ENCODE assay signal across 25 cellular contexts in genomic region chr7:98123073-98123696, GRCh38. TPM values are rescaled to one million over a fixed set of nuclear protein-coding genes. Genes with fewer than 3 reads are reported as not detected.
A peak's percentile ranks its signal among the peaks of the same experiment; 100 is the strongest.
DNase-seq lines count a peak whose midpoint lies in the region; ATAC-seq, FAIRE-seq and TF ChIP-seq lines count a peak whose summit lies in the region.
"Had no signal": no experiment of that assay in that cellular context is flagged by ENCODE, and none has a peak within 500 bp of the region (broad histone marks: within the 10 kb centered on the region; RNA-seq: fewer than 3 reads in every experiment).

No MANE protein-coding gene starts in this region.

- FAIRE-seq in HTR-8/SVneo (lab: Jason Lieb, UNC): no peak
- FAIRE-seq: A549, D721Med, GM19239, HepG2 had no signal

- no peak overlapping the region for H2AFZ ChIP-seq in trophoblast cell (ENCODE audit: insufficient read depth, low read length, poor library complexity)
- no peak overlapping the region for H2AFZ ChIP-seq in H9 (ENCODE audit: low read length)
- H2AFZ ChIP-seq: PC-9 had no signal

- H4K20me1 ChIP-seq in H9 (ENCODE audit: control insufficient read depth, insufficient read depth, insufficient read length): no peaks in the 10 kb centered on the region

- H4K12ac ChIP-seq in trophoblast cell (ENCODE audit: low read depth, low read length): no peak overlapping the region

- H3K4me3 Mint-ChIP-seq in endothelial cell (ENCODE audit: unreplicated experiment) (no peak overlapping the region), H9 (no peak overlapping the region)
- H3K4me3 Mint-ChIP-seq: CD4-positive, alpha-beta T cell had no signal

- H3K14ac ChIP-seq in trophoblast cell (ENCODE audit: low read length) (no peak overlapping the region), H9 (ENCODE audit: insufficient read depth, low read length) (no peak overlapping the region)

- H4K91ac ChIP-seq in trophoblast cell (ENCODE audit: low read depth, low read length) (no peak overlapping the region), H9 (ENCODE audit: insufficient read length, low read depth, low read length) (no peak overlapping the region)

- H3K23me2 ChIP-seq in H9 (ENCODE audit: insufficient read length, low read depth, low read length, poor library complexity, severe bottlenecking): no peaks in the 10 kb centered on the region

- no peak overlapping the region for H3K56ac ChIP-seq in H9 (ENCODE audit: insufficient read length, low read depth, low read length)

- H3T11ph ChIP-seq in H9 (ENCODE audit: low read length): no peak overlapping the region

- H2BK120ac ChIP-seq in trophoblast cell (ENCODE audit: insufficient read depth, low read length, poor library complexity) (no peak overlapping the region), H9 (ENCODE audit: low read depth, low read length, poor library complexity, severe bottlenecking) (no peak overlapping the region)

- WGBS in trophoblast cell (ENCODE audit: extremely low coverage, insufficient coverage, insufficient read length): no CpG with 5 or more reads among the region's 7 CpGs
- WGBS in H9 (ENCODE audit: extremely low coverage, insufficient read length, low lambda C conversion rate): no CpG with 5 or more reads among the region's 7 CpGs

- H3K27me3 ChIP-seq in trophoblast cell (ENCODE audit: insufficient read depth, low read length) (no peaks in the 10 kb centered on the region), H9 (ENCODE audit: insufficient read depth, low read length) (no peaks in the 10 kb centered on the region)
- H3K27me3 ChIP-seq: MG63, SJSA1 had no signal

- H2AK5ac ChIP-seq in trophoblast cell (ENCODE audit: low read length) (no peak overlapping the region), H9 (ENCODE audit: insufficient read length, low read length) (no peak overlapping the region)

- H3K79me2 ChIP-seq in trophoblast cell (ENCODE audit: control insufficient read depth, insufficient read depth, low read length, poor library complexity) (no peaks in the 10 kb centered on the region), H9 (ENCODE audit: insufficient read depth, low read length) (peaks cover 2% of the 10 kb centered on the region; the same call in 1 of the 2 replicates)

- H3K79me1 ChIP-seq in trophoblast cell (ENCODE audit: low read length) (no peaks in the 10 kb centered on the region), H9 (ENCODE audit: insufficient read depth, low read depth, low read length, poor library complexity, severe bottlenecking) (peaks cover 15% of the 10 kb centered on the region)

- ATAC-seq in GM19452 (IDR thresholded peaks at IDR 0.05; ENCODE audit: unreplicated experiment): no peak
- ATAC-seq: A549, HepG2, Right ventricle myocardium inferior had no signal

- H3K27ac ChIP-seq in HEK293 (ENCODE audit: extremely low read depth, low read depth, low read length) (no peak overlapping the region), trophoblast cell (ENCODE audit: low read depth, low read length) (no peak overlapping the region), H9 (ENCODE audit: insufficient read length, low read depth, low read length) (no peak overlapping the region)
- H3K27ac ChIP-seq: A549, PC-9, SJSA1 had no signal

- H3K27ac Mint-ChIP-seq in endothelial cell (ENCODE audit: unreplicated experiment): peak overlapping the region; percentile 96
- peak overlapping the region in 1 of 3 experiments; percentile 20; a peak in 1 of 7 replicates for H3K27ac Mint-ChIP-seq in H9
- H3K27ac Mint-ChIP-seq: CD4-positive, alpha-beta T cell had no signal

- no peak overlapping the region for H2BK5ac ChIP-seq in trophoblast cell (ENCODE audit: low read depth, low read length, poor library complexity)
- H2BK5ac ChIP-seq in H9 (ENCODE audit: insufficient read length, low read length): no peak overlapping the region

- H3K27me3 Mint-ChIP-seq in endothelial cell (ENCODE audit: unreplicated experiment) (peaks cover 1% of the 10 kb centered on the region), H9 (ENCODE audit: low read depth) (no peaks in the 10 kb centered on the region)
- H3K27me3 Mint-ChIP-seq: CD4-positive, alpha-beta T cell had no signal

- H3K4me1 Mint-ChIP-seq in endothelial cell (ENCODE audit: unreplicated experiment) (peaks cover 62% of the 10 kb centered on the region), H9 (peaks cover 18 to 20% of the 10 kb centered on the region in 2 experiments)

- DNase-seq in LNCaP clone FGC (ENCODE audit: low read depth): peak; percentile 54
- DNase-seq in endothelial cell (ENCODE audit: low spot score): no peak
- DNase-seq in trophoblast cell: no peak
- no peak for DNase-seq in HTR-8/SVneo (ENCODE audit: insufficient read length, low spot score)
- no peak for DNase-seq in H9
- DNase-seq: AML-193; CD4-positive, alpha-beta T cell; H7; KBM-7; MG63; NCI-H1694; NCI-H2029 treated with DMSO at 0.1 percent for 48 hours; NCI-H345; NCI-H510A treated with DMSO at 0.1 percent for 48 hours; PC-9; T-helper 1 cell had no signal

- H2BK20ac ChIP-seq in H9 (ENCODE audit: low read depth, low read length, poor library complexity, severe bottlenecking): no peak overlapping the region

- H3K18ac ChIP-seq in trophoblast cell (ENCODE audit: low read length): peak overlapping the region; percentile 23
- no peak overlapping the region for H3K18ac ChIP-seq in H9 (ENCODE audit: insufficient read length, low read depth, low read length)

- no peaks in the 10 kb centered on the region for H3K9me3 ChIP-seq in HEK293 (ENCODE audit: control insufficient read depth, insufficient read depth, low read depth, low read length)
- H3K9me3 ChIP-seq in trophoblast cell (ENCODE audit: insufficient read depth, low read depth, low read length): no peaks in the 10 kb centered on the region
- H3K9me3 ChIP-seq in H9 (ENCODE audit: control insufficient read depth, low read depth, low read length): no peaks in the 10 kb centered on the region
- H3K9me3 ChIP-seq: A549, MG63, SJSA1 had no signal

- peaks cover 33% of the 10 kb centered on the region for H3K4me1 ChIP-seq in HEK293 (ENCODE audit: control insufficient read depth, insufficient read depth, low read length)
- H3K4me1 ChIP-seq in trophoblast cell (ENCODE audit: control insufficient read depth in 1 of 2, insufficient read depth in 2 of 2, low read length in 2 of 2): no peaks in the 10 kb centered on the region
- H3K4me1 ChIP-seq in H9 (ENCODE audit: insufficient read depth, low read length): no peaks in the 10 kb centered on the region

- TF ChIP-seq CTCF in HEK293 (tag by site-specific recombination; IDR thresholded peaks at IDR 0.05) (no peak), LNCaP clone FGC (IDR thresholded peaks at IDR 0.05; ENCODE audit: control insufficient read depth, extremely low read depth, insufficient read depth) (no peak), endothelial cell (IDR thresholded peaks at IDR 0.05; ENCODE audit: unreplicated experiment) (no peak), H9 (conservative IDR thresholded peaks at IDR 0.05) (no peak)

- POLR2A ChIA-PET in HEK293 (lab: Yijun Ruan, JAX): no interaction called here

- H3K36me3 ChIP-seq in HEK293 (ENCODE audit: control insufficient read depth in 2 of 2, insufficient read depth in 1 of 2, low read length in 2 of 2): no peaks in the 10 kb centered on the region
- no peaks in the 10 kb centered on the region for H3K36me3 ChIP-seq in trophoblast cell (ENCODE audit: control insufficient read depth in 1 of 2, insufficient read depth in 2 of 2, low read length in 2 of 2)
- H3K36me3 ChIP-seq: MG63, SJSA1 had no signal

- no peak overlapping the region for H2BK12ac ChIP-seq in trophoblast cell (ENCODE audit: low read length)
- H2BK12ac ChIP-seq in H9 (ENCODE audit: insufficient read length, low read depth, low read length): no peak overlapping the region

- H3K4me2 ChIP-seq in trophoblast cell (ENCODE audit: low read length) (no peak overlapping the region), H9 (ENCODE audit: insufficient read depth, insufficient read length, low read length) (no peak overlapping the region)
- H3K4me2 ChIP-seq: A549, PC-9 had no signal

- no peak overlapping the region for H4K5ac ChIP-seq in H9 (ENCODE audit: insufficient read length, low read depth, low read length)

- H4K8ac ChIP-seq in trophoblast cell (ENCODE audit: low read depth, low read length) (no peak overlapping the region), H9 (replicated peaks; ENCODE audit: insufficient read length, low read depth, low read length) (no peak overlapping the region)

- H2BK15ac ChIP-seq in H9 (ENCODE audit: low read depth, low read length): no peak overlapping the region

- CTCF ChIA-PET in HEK293 (lab: Yijun Ruan, JAX): interaction anchor here (0.6 to 3.9 kb wide), 7 partner anchors 10 to 1869 kb away, joined by 4 to 21 read pairs (median 6); no protein-coding TSS in a partner anchor

- H3K9me3 Mint-ChIP-seq in endothelial cell (ENCODE audit: unreplicated experiment): no peaks in the 10 kb centered on the region
- no peaks in the 10 kb centered on the region for H3K9me3 Mint-ChIP-seq in H9
- H3K9me3 Mint-ChIP-seq: CD4-positive, alpha-beta T cell had no signal

- no peak overlapping the region for H3K4ac ChIP-seq in trophoblast cell (ENCODE audit: low read depth, low read length)
- H3K4ac ChIP-seq in H9 (ENCODE audit: low read depth, low read length): no peak overlapping the region

- H3K23ac ChIP-seq in trophoblast cell (ENCODE audit: low read length) (no peak overlapping the region), H9 (ENCODE audit: insufficient read length, low read depth, low read length) (no peak overlapping the region)

- H3K4me3 ChIP-seq in HEK293 (ENCODE audit: low read depth, low read length): no peak overlapping the region
- H3K4me3 ChIP-seq in LNCaP clone FGC (ENCODE audit: low read depth, low read length): no peak overlapping the region
- no peak overlapping the region for H3K4me3 ChIP-seq in trophoblast cell (ENCODE audit: low read depth, low read length)
- H3K4me3 ChIP-seq: A549; BLaER1 treated with 17β-estradiol and CSF1 and Interleukin-3, amounts not matched to agents 10 nM and 100 nM; MG63; PC-9; SJSA1 had no signal

- H3K36me3 Mint-ChIP-seq in endothelial cell (ENCODE audit: low read depth, unreplicated experiment) (no peaks in the 10 kb centered on the region), H9 (ENCODE audit: insufficient read depth in 1 of 3, low read depth in 3 of 3) (peaks cover 0 to 5% (median 2%) of the 10 kb centered on the region in 3 experiments; a peak in 3 of 7 replicates)

- H3K9ac ChIP-seq in trophoblast cell (ENCODE audit: low read length): no peak overlapping the region
- H3K9ac ChIP-seq in H9 (ENCODE audit: extremely low read depth, insufficient read length, low read length): no peak overlapping the region

RNA-seq across cellular contexts. Expression of gene LMTK2, which starts 16.5 kb away (rescaled TPM):
- total RNA-seq in endothelial cell (ENCODE audit: unreplicated experiment) (32.5 TPM), H9 (2021) (22.3 and 24.9 TPM in 2 replicates)
- 10.6 and 10.8 TPM in 2 replicates for polyA plus RNA-seq in trophoblast cell (2013)
